Comparison of ENCODE assay signal across 8 cellular contexts in genomic region chr19:41531438-41532311, GRCh38. TPM values are rescaled to one million over a fixed set of nuclear protein-coding genes. Genes with fewer than 3 reads are reported as not detected.
DNase-seq lines count a peak whose midpoint lies in the region; ATAC-seq and TF ChIP-seq lines count a peak whose summit lies in the region.

No MANE protein-coding gene starts in this region.

- ATAC-seq in HG02623 (IDR thresholded peaks at IDR 0.05; ENCODE audit: unreplicated experiment) = peak; percentile 45

- no peak overlapping the region for H3K27ac ChIP-seq in CD8-positive, alpha-beta memory T cell (ENCODE audit: low read depth, low read length)
- peak overlapping the region in 4 of 5 donors; percentile 51 to 91 (median 70) for H3K27ac ChIP-seq in adrenal gland

- POLR2A ChIA-PET in CD8-positive, alpha-beta memory T cell (lab: Charles Lee) = interaction anchor here (1.1 to 1.8 kb wide), 3 partner anchors 17 to 168 kb away, joined by 3 to 9 read pairs (median 5); partner anchors contain the start of gene B9D2

- peak overlapping the region; percentile 62 to 83 (median 73) for H3K4me3 Mint-ChIP-seq in CD8-positive, alpha-beta memory T cell

- no peaks in the 10 kb centered on the region for H3K9me3 ChIP-seq in CD8-positive, alpha-beta memory T cell (ENCODE audit: low read length)
- H3K9me3 ChIP-seq in adrenal gland (replicated peaks in 1 of 3) = no peaks in the 10 kb centered on the region

- H3K9me3 Mint-ChIP-seq in CD8-positive, alpha-beta memory T cell = peaks cover 0 to 2% (median 2%) of the 10 kb centered on the region in 5 donors

- H3K36me3 Mint-ChIP-seq in CD8-positive, alpha-beta memory T cell = no peaks in the 10 kb centered on the region

- CTCF ChIA-PET in CD8-positive, alpha-beta memory T cell (lab: Charles Lee) = interaction anchor here (0.9 to 2.7 kb wide), 10 partner anchors 11 to 81 kb away, joined by 3 to 17 read pairs (median 4); no protein-coding TSS in a partner anchor

- peaks cover 1 to 9% of the 10 kb centered on the region in 2 donors for H3K27me3 Mint-ChIP-seq in CD8-positive, alpha-beta memory T cell

- WGBS in adrenal gland, 4 donors = 20 to 30% (median 22%) methylated on average over 13 of the region's 13 CpGs

- peaks cover 51% of the 10 kb centered on the region for H3K4me1 ChIP-seq in CD8-positive, alpha-beta memory T cell (ENCODE audit: insufficient read depth, low read length)
- peaks cover 0 to 7% of the 10 kb centered on the region in 2 donors for H3K4me1 ChIP-seq in adrenal gland (replicated peaks in 1 of 2)

- no peak for TF ChIP-seq CTCF in adrenal gland (IDR thresholded peaks at IDR 0.05)

- no peaks in the 10 kb centered on the region for H3K36me3 ChIP-seq in CD8-positive, alpha-beta memory T cell (ENCODE audit: insufficient read depth, low read length)
- no peaks in the 10 kb centered on the region for H3K36me3 ChIP-seq in adrenal gland (replicated peaks in 1 of 2)

- peak overlapping the region in 7 of 8 donors; percentile 64 to 94 (median 87) for H3K27ac Mint-ChIP-seq in CD8-positive, alpha-beta memory T cell

- intact Hi-C loops in adrenal gland (cut with DNase I) = loop anchor here in 1 of 2 donors (10.0 kb wide), 1 partner anchor 87 kb away; the partner anchor contains the start of gene ERICH4

- peaks cover 53 to 68% (median 61%) of the 10 kb centered on the region in 3 donors for H3K4me1 Mint-ChIP-seq in CD8-positive, alpha-beta memory T cell

- no peaks in the 10 kb centered on the region for H3K27me3 ChIP-seq in CD8-positive, alpha-beta memory T cell (ENCODE audit: insufficient read depth, low read length, poor library complexity, severe bottlenecking)
- no peaks in the 10 kb centered on the region for H3K27me3 ChIP-seq in adrenal gland

- H3K4me3 ChIP-seq in CD8-positive, alpha-beta memory T cell (ENCODE audit: low read length) = peak overlapping the region; percentile 52
- no peak overlapping the region for H3K4me3 ChIP-seq in adrenal gland

- peak; percentile 62 to 85 for TF ChIP-seq POLR2A in adrenal gland (IDR thresholded peaks at IDR 0.05)

- peak; percentile 46 to 92 (median 77) for DNase-seq in CD8-positive, alpha-beta memory T cell
- peak; percentile 82 for DNase-seq in T follicular helper cell (ENCODE audit: low read depth)
- peak; percentile 47 to 91 (median 75) for DNase-seq in adrenal gland
- peak; percentile 43 for DNase-seq in kidney tubule cell (ENCODE audit: low spot score)
- peak in 2 of 3 experiments; percentile 73 to 77 for DNase-seq in stimulated activated CD4-positive, alpha-beta T cell treated with anti-CD3 and anti-CD28 coated beads, TNF-alpha, amount 100 ng/mL, for 4 hours (ENCODE audit: low read depth in 3 of 3)
- no peak for DNase-seq in SK-N-DZ (ENCODE audit: low spot score)
- DNase-seq in ecto neural progenitor cell (ENCODE audit: low spot score) = no peak

RNA-seq across cellular contexts. Expression of gene CEACAM21, which starts 44.3 kb away (rescaled TPM):
- total RNA-seq in CD8-positive, alpha-beta memory T cell = 10 to 100 TPM; 26.8 to 29.2 TPM
- 46.6 TPM for polyA plus RNA-seq in CD8-positive, alpha-beta memory T cell
- total RNA-seq in adrenal gland = 1 to 10 TPM in 7 of 8 donors, not detected in 1; 1.2 to 4.7 (median 2.9) TPM
- 1 to 10 TPM; 1.2 to 1.7 (median 1.5) TPM for polyA plus RNA-seq in adrenal gland
- polyA plus RNA-seq in SK-N-DZ (2014; cell fraction: cytosol; rRNA removed) = not detected in 2 replicates
- polyA plus RNA-seq in SK-N-DZ (2014; cell fraction: nucleus; rRNA removed) = not detected in 2 replicates

Comparison
In these comparisons a context has a peak if more than half of its experiments do, and no peak if none do; other contexts are left out.
1. DNase-seq: peak in CD8-positive, alpha-beta memory T cell (5 of 5), T follicular helper cell (single experiment), adrenal gland (7 of 7), kidney tubule cell (single experiment) and stimulated activated CD4-positive, alpha-beta T cell treated with anti-CD3 and anti-CD28 coated beads, TNF-alpha, amount 100 ng/mL, for 4 hours (2 of 3); none in SK-N-DZ (single experiment) and ecto neural progenitor cell (single experiment).
2. RNA of gene CEACAM21, which starts 44.3 kb away (total RNA-seq): 26.8 to 29.2 TPM in CD8-positive, alpha-beta memory T cell; 1.2 to 4.7 TPM in adrenal gland; every median in the first group is over 4 times any median in the second.